Comparison of ENCODE assay signal across 28 cellular contexts in the genomic region with DNA sequence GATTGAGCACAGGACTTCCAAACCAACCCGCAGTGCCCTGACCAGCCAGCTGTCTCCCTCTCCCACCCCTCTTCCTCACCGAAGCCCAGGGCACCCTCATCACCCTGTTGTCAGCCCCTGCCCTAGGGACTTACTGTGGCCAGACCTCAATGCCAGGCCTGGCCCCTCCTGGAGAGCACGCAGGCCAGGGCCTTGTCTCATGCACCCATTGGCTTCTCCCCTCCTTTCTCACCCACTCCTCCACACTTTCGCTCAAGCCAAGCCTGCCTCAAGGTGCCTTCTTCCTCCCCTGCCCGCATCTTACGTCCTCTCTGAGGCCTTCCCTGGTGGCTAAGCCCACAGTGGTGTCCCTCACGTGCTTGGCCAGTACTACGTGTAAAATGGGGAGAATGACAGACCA.
"Had no signal": no experiment of that assay in that cellular context is flagged by ENCODE, and none has a peak within 500 bp of the region (broad histone marks: within the 10 kb centered on the region; RNA-seq: fewer than 3 reads in every experiment).

No MANE protein-coding gene starts in this region.

- H3K9me3 Mint-ChIP-seq: immature natural killer cell; naive thymus-derived CD4-positive, alpha-beta T cell; natural killer cell treated with Interleukin-12 subunit alpha and Interleukin-12 subunit beta and Interleukin-15 and Interleukin-18, amount 100 ng/mL, for 72 hours; neural crest cell; stimulated activated naive B cell treated with anti-CD40 and anti-IgM and Interleukin-4, amounts not matched to agents 10 μg/mL and 1 μg/mL and 100 μg/mL, for 72 hours had no signal

- ATAC-seq: heart left ventricle; left colon; left lung; lower lobe of right lung; mucosa of descending colon; naive thymus-derived CD4-positive, alpha-beta T cell; natural killer cell treated with Interleukin-12 subunit alpha and Interleukin-12 subunit beta and Interleukin-15 and Interleukin-18, amount 100 ng/mL, for 72 hours; right lobe of liver; stimulated activated naive B cell treated with anti-CD40 and anti-IgM and Interleukin-4, amounts not matched to agents 10 μg/mL and 1 μg/mL and 100 μg/mL, for 72 hours; stimulated activated naive CD8-positive, alpha-beta T cell treated with anti-CD3 and anti-CD28 coated beads, Interleukin-15, Interleukin-2, amounts not matched to agents 100 U/mL and 50 U/mL, for 24 hours; upper lobe of right lung had no signal

- H3K4me3 ChIP-seq: heart left ventricle, left lung, lower lobe of right lung, mucosa of descending colon, ovary, right atrium auricular region, right lobe of liver, smooth muscle cell, stomach, testis, thyroid gland, transverse colon, upper lobe of right lung had no signal

- H3K4me3 Mint-ChIP-seq: immature natural killer cell; naive thymus-derived CD4-positive, alpha-beta T cell; natural killer cell treated with Interleukin-12 subunit alpha and Interleukin-12 subunit beta and Interleukin-15 and Interleukin-18, amount 100 ng/mL, for 72 hours; neural crest cell; stimulated activated naive B cell treated with anti-CD40 and anti-IgM and Interleukin-4, amounts not matched to agents 10 μg/mL and 1 μg/mL and 100 μg/mL, for 72 hours had no signal

- H3K36me3 ChIP-seq: heart left ventricle, left lung, lower lobe of right lung, ovary, right atrium auricular region, right lobe of liver, stomach, thyroid gland, transverse colon, upper lobe of right lung had no signal

- H3K27me3 ChIP-seq: ovary, right lobe of liver, testis, thyroid gland had no signal

- H3K4me1 ChIP-seq: right lobe of liver, testis, thyroid gland, upper lobe of right lung had no signal

- H3K9me3 ChIP-seq: heart left ventricle, left lung, lower lobe of right lung, mucosa of descending colon, ovary, right atrium auricular region, right lobe of liver, stomach, testis, thyroid gland, transverse colon, upper lobe of right lung had no signal

- H3K27ac ChIP-seq: heart left ventricle, left lung, lower lobe of right lung, ovary, right atrium auricular region, right lobe of liver, stomach, testis, thyroid gland, transverse colon, upper lobe of right lung had no signal

- DNase-seq: heart left ventricle; hypothalamus; immature natural killer cell; kidney; left colon; left lung; lower lobe of right lung; midbrain; mucosa of descending colon; naive thymus-derived CD4-positive, alpha-beta T cell; ovary; right lobe of liver; stimulated activated CD4-positive, alpha-beta T cell treated with anti-CD3 and anti-CD28 coated beads, Interleukin-1b, Interleukin-23, amount 100 ng/mL, for 48 hours; stimulated activated CD4-positive, alpha-beta T cell treated with anti-CD3 and anti-CD28 coated beads, Interleukin-2, amount 100 ng/mL, for 48 hours; stimulated activated CD4-positive, alpha-beta T cell treated with anti-CD3 and anti-CD28 coated beads, Interleukin-4, amount 100 ng/mL, for 4 hours; stimulated activated CD8-positive, alpha-beta memory T cell treated with anti-CD3 and anti-CD28 coated beads, Interleukin-4, amount 100 ng/mL, for 48 hours; stimulated activated naive B cell treated with anti-CD40 and anti-IgM and Interleukin-4, amounts not matched to agents 10 μg/mL and 1 μg/mL and 100 μg/mL, for 72 hours; stimulated activated naive CD8-positive, alpha-beta T cell treated with anti-CD3 and anti-CD28 coated beads, Interleukin-15, Interleukin-2, amounts not matched to agents 100 U/mL and 50 U/mL, for 24 hours; stomach; testis; thyroid gland; transverse colon; upper lobe of right lung had no signal

- H3K36me3 Mint-ChIP-seq: naive thymus-derived CD4-positive, alpha-beta T cell; natural killer cell treated with Interleukin-12 subunit alpha and Interleukin-12 subunit beta and Interleukin-15 and Interleukin-18, amount 100 ng/mL, for 72 hours; stimulated activated naive B cell treated with anti-CD40 and anti-IgM and Interleukin-4, amounts not matched to agents 10 μg/mL and 1 μg/mL and 100 μg/mL, for 72 hours had no signal

- H3K4me2 ChIP-seq: smooth muscle cell had no signal

- H3K4me1 Mint-ChIP-seq: immature natural killer cell had no signal

- H3K27ac Mint-ChIP-seq: immature natural killer cell; naive thymus-derived CD4-positive, alpha-beta T cell; natural killer cell treated with Interleukin-12 subunit alpha and Interleukin-12 subunit beta and Interleukin-15 and Interleukin-18, amount 100 ng/mL, for 72 hours; progenitor cell of endocrine pancreas; stimulated activated naive B cell treated with anti-CD40 and anti-IgM and Interleukin-4, amounts not matched to agents 10 μg/mL and 1 μg/mL and 100 μg/mL, for 72 hours had no signal
